In genomic region chr19:2912306-2912705, GRCh38 we compare ENCODE assay signal across 23 cellular contexts. TPM values are rescaled to one million over a fixed set of nuclear protein-coding genes. Genes with fewer than 3 reads are reported as not detected.
"Had no signal": no experiment of that assay in that cellular context is flagged by ENCODE, and none has a peak within 500 bp of the region (broad histone marks: within the 10 kb centered on the region; RNA-seq: fewer than 3 reads in every experiment).

No MANE protein-coding gene starts in this region.

- DNase-seq: activated CD4-positive, alpha-beta T cell treated with anti-CD3 and anti-CD28 coated beads, Interleukin-2, amount 50 U/mL, for 1 hour; activated gamma-delta T cell treated with Interleukin-2 at 50 U/mL for 16 hours; brain microvascular endothelial cell; caudate nucleus; effector CD4-positive, alpha-beta T cell; heart right ventricle; islet precursor cell; left cardiac atrium; midbrain; natural killer cell; SIG-M5; SK-N-SH; small intestine; substantia nigra; thyroid gland; upper lobe of right lung had no signal

- ATAC-seq: heart right ventricle; left cardiac atrium; natural killer cell; sciatic nerve; stimulated activated memory B cell treated with anti-CD40 and anti-IgM and Interleukin-4, amounts not matched to agents 10 μg/mL and 1 μg/mL and 100 μg/mL, for 72 hours; upper lobe of right lung had no signal

- H3K27me3 Mint-ChIP-seq: dendritic cell treated with granulocyte-macrophage colony-stimulating factor and Interleukin-4, amounts not matched to agents 40 ng/mL and 50 ng/mL, for 4 days; stimulated activated memory B cell treated with anti-CD40 and anti-IgM and Interleukin-4, amounts not matched to agents 10 μg/mL and 1 μg/mL and 100 μg/mL, for 72 hours had no signal

- H3K27ac Mint-ChIP-seq: activated T-helper 1 cell treated with anti-CD3 and anti-CD28 coated beads, Interleukin-12 subunit alpha, Interleukin-12 subunit beta, Interleukin-2, Interleukin-4 antibody, amounts not matched to agents 30 ng/mL and 10 ng/mL and 1 ng/mL, durations not matched to agents 14 hours and 24 hours and 36 hours; dendritic cell treated with granulocyte-macrophage colony-stimulating factor and Interleukin-4, amounts not matched to agents 40 ng/mL and 50 ng/mL, for 4 days; natural killer cell; stimulated activated memory B cell treated with anti-CD40 and anti-IgM and Interleukin-4, amounts not matched to agents 10 μg/mL and 1 μg/mL and 100 μg/mL, for 72 hours had no signal

- H3K4me3 Mint-ChIP-seq: activated T-helper 1 cell treated with anti-CD3 and anti-CD28 coated beads, Interleukin-12 subunit alpha, Interleukin-12 subunit beta, Interleukin-2, Interleukin-4 antibody, amounts not matched to agents 30 ng/mL and 10 ng/mL and 1 ng/mL, durations not matched to agents 14 hours and 24 hours and 36 hours; dendritic cell treated with granulocyte-macrophage colony-stimulating factor and Interleukin-4, amounts not matched to agents 40 ng/mL and 50 ng/mL, for 4 days; natural killer cell; stimulated activated memory B cell treated with anti-CD40 and anti-IgM and Interleukin-4, amounts not matched to agents 10 μg/mL and 1 μg/mL and 100 μg/mL, for 72 hours had no signal

RNA-seq across cellular contexts. Expression of gene ZNF556, which starts 45.2 kb away (rescaled TPM):
- total RNA-seq: activated T-helper 1 cell treated with anti-CD3 and anti-CD28 coated beads, Interleukin-12 subunit alpha, Interleukin-12 subunit beta, Interleukin-2, Interleukin-4 antibody, amounts not matched to agents 30 ng/mL and 10 ng/mL and 1 ng/mL, durations not matched to agents 14 hours and 24 hours and 36 hours; ascending aorta; left cardiac atrium; natural killer cell; osteoblast; T-helper 2 cell treated with Interferon-gamma antibody and Interleukin-4, amounts not matched to agents 100 ng/mL and 5 ng/mL, for 36 hours; thyroid gland; upper lobe of right lung had no signal
